In genomic region chr15:64934023-64934422, GRCh38 we compare ENCODE assay signal across 24 cellular contexts.
"Had no signal": no experiment of that assay in that cellular context is flagged by ENCODE, and none has a peak within 500 bp of the region (broad histone marks: within the 10 kb centered on the region; RNA-seq: fewer than 3 reads in every experiment).

No MANE protein-coding gene starts in this region.

- H3K27me3 Mint-ChIP-seq: memory B cell; natural killer cell treated with Interleukin-12 subunit alpha and Interleukin-12 subunit beta and Interleukin-15 and Interleukin-18, amount 100 ng/mL, for 72 hours; stimulated activated memory B cell treated with anti-CD40 and anti-IgM and Interleukin-4, amounts not matched to agents 10 μg/mL and 1 μg/mL and 100 μg/mL, for 72 hours; stimulated activated naive CD8-positive, alpha-beta T cell treated with anti-CD3 and anti-CD28 coated beads, Interleukin-15, amount 100 ng/mL, for 72 hours had no signal

- H3K27ac Mint-ChIP-seq: memory B cell; natural killer cell treated with Interleukin-12 subunit alpha and Interleukin-12 subunit beta and Interleukin-15 and Interleukin-18, amount 100 ng/mL, for 72 hours; stimulated activated memory B cell treated with anti-CD40 and anti-IgM and Interleukin-4, amounts not matched to agents 10 μg/mL and 1 μg/mL and 100 μg/mL, for 72 hours had no signal

- H3K36me3 Mint-ChIP-seq: natural killer cell treated with Interleukin-12 subunit alpha and Interleukin-12 subunit beta and Interleukin-15 and Interleukin-18, amount 100 ng/mL, for 72 hours had no signal

- DNase-seq: cortex of kidney; dorsolateral prefrontal cortex; effector CD8-positive, alpha-beta T cell; foreskin fibroblast; glutamatergic neuron; islet precursor cell; left lung; lower lobe of right lung; midbrain; occipital lobe; right lobe of liver; stimulated activated CD4-positive, alpha-beta T cell treated with anti-CD3 and anti-CD28 coated beads, Interleukin-15, amount 100 ng/mL, for 24 hours; stimulated activated CD4-positive, alpha-beta T cell treated with anti-CD3 and anti-CD28 coated beads, Interleukin-1b, Interleukin-23, amount 100 ng/mL, for 48 hours; stimulated activated CD4-positive, alpha-beta T cell treated with anti-CD3 and anti-CD28 coated beads, Interleukin-4, amount 100 ng/mL, for 24 hours; testis had no signal

- H3K79me2 ChIP-seq: parathyroid adenoma had no signal

- H3K4me3 Mint-ChIP-seq: memory B cell; natural killer cell treated with Interleukin-12 subunit alpha and Interleukin-12 subunit beta and Interleukin-15 and Interleukin-18, amount 100 ng/mL, for 72 hours; stimulated activated memory B cell treated with anti-CD40 and anti-IgM and Interleukin-4, amounts not matched to agents 10 μg/mL and 1 μg/mL and 100 μg/mL, for 72 hours; stimulated activated naive CD8-positive, alpha-beta T cell treated with anti-CD3 and anti-CD28 coated beads, Interleukin-15, amount 100 ng/mL, for 72 hours had no signal

- H3K4me3 ChIP-seq: dorsolateral prefrontal cortex, gastroesophageal sphincter, left lung, lower lobe of right lung, prostate gland, right lobe of liver, testis, tibial nerve had no signal

- H3K36me3 ChIP-seq: prostate gland, right lobe of liver had no signal

- H3K9me3 Mint-ChIP-seq: memory B cell; natural killer cell treated with Interleukin-12 subunit alpha and Interleukin-12 subunit beta and Interleukin-15 and Interleukin-18, amount 100 ng/mL, for 72 hours; stimulated activated memory B cell treated with anti-CD40 and anti-IgM and Interleukin-4, amounts not matched to agents 10 μg/mL and 1 μg/mL and 100 μg/mL, for 72 hours; stimulated activated naive CD8-positive, alpha-beta T cell treated with anti-CD3 and anti-CD28 coated beads, Interleukin-15, amount 100 ng/mL, for 72 hours had no signal

- H3K27ac ChIP-seq: dorsolateral prefrontal cortex, gastroesophageal sphincter, left lung, lower lobe of right lung, parathyroid adenoma, prostate gland, right lobe of liver, testis, tibial nerve had no signal

- H3K27me3 ChIP-seq: dorsolateral prefrontal cortex, gastroesophageal sphincter, left lung, right lobe of liver, testis, tibial nerve had no signal

- ATAC-seq: esophagus mucosa; gastroesophageal sphincter; left lung; lower lobe of right lung; natural killer cell treated with Interleukin-12 subunit alpha and Interleukin-12 subunit beta and Interleukin-15 and Interleukin-18, amount 100 ng/mL, for 72 hours; right lobe of liver; stimulated activated memory B cell treated with anti-CD40 and anti-IgM and Interleukin-4, amounts not matched to agents 10 μg/mL and 1 μg/mL and 100 μg/mL, for 72 hours; stimulated activated naive CD8-positive, alpha-beta T cell treated with anti-CD3 and anti-CD28 coated beads, Interleukin-15, amount 100 ng/mL, for 72 hours had no signal

- H3K4me1 ChIP-seq: gastroesophageal sphincter, left lung, lower lobe of right lung, prostate gland had no signal

- H3K4me1 Mint-ChIP-seq: memory B cell; stimulated activated memory B cell treated with anti-CD40 and anti-IgM and Interleukin-4, amounts not matched to agents 10 μg/mL and 1 μg/mL and 100 μg/mL, for 72 hours had no signal

- H2AFZ ChIP-seq: parathyroid adenoma had no signal

- H3K9ac ChIP-seq: parathyroid adenoma had no signal

- H3K9me3 ChIP-seq: gastroesophageal sphincter, left lung, lower lobe of right lung, prostate gland, right lobe of liver, testis, tibial nerve had no signal
